21 cellular contexts compared by ENCODE assay signal in the genomic region with DNA sequence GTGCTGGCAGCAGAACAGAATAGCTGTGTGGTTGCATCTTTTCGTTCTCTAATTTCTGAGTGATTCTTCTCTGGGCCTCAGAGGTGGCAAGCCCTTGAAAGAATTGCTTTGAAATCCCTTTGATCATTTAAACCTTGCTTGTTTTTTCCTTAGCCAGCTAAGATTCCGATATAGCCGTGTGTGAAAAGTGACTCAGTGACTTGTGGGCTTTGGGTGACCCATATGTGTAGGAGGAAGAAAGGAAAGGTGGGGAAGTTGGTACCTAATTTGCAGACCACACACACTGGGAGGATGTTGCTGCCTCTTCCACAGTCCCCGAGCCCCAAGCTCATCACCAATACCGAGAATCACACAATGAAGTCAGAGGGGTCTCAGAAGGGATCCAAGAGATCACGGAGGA. TPM values are rescaled to one million over a fixed set of nuclear protein-coding genes. Genes with fewer than 3 reads are reported as not detected.
A peak's percentile ranks its signal among the peaks of the same experiment; 100 is the strongest.
DNase-seq lines count a peak whose midpoint lies in the region; ATAC-seq and TF ChIP-seq lines count a peak whose summit lies in the region.
"Had no signal": no experiment of that assay in that cellular context is flagged by ENCODE, and none has a peak within 500 bp of the region (broad histone marks: within the 10 kb centered on the region; RNA-seq: fewer than 3 reads in every experiment).

No MANE protein-coding gene starts in this region.

- peaks cover 57% of the 10 kb centered on the region for H3K27me3 Mint-ChIP-seq in activated T-cell treated with anti-CD3 and anti-CD28 coated beads, Interleukin-2, amount 50 U/mL, for 72 hours (ENCODE audit: low read depth)
- no peaks in the 10 kb centered on the region for H3K27me3 Mint-ChIP-seq in WTC11 (ENCODE audit: low read depth)

- peaks cover 0 to 2% of the 10 kb centered on the region in 2 donors for H3K36me3 Mint-ChIP-seq in activated T-cell treated with anti-CD3 and anti-CD28 coated beads, Interleukin-2, amount 50 U/mL, for 72 hours (ENCODE audit: insufficient read depth in 2 of 2)
- H3K36me3 Mint-ChIP-seq in WTC11: no peaks in the 10 kb centered on the region
- H3K36me3 Mint-ChIP-seq: CD4-positive, alpha-beta memory T cell; IgD-negative memory B cell had no signal

- no peaks in the 10 kb centered on the region for H3K9me3 Mint-ChIP-seq in activated T-cell treated with anti-CD3 and anti-CD28 coated beads, Interleukin-2, amount 50 U/mL, for 72 hours
- H3K9me3 Mint-ChIP-seq in WTC11: peaks cover 7% of the 10 kb centered on the region

- CTCF ChIA-PET in WTC11 (lab: Charles Lee): interaction anchor here (1.5 kb wide), 1 partner anchor 10 kb away, joined by 4 read pairs; no protein-coding TSS in a partner anchor

- peaks cover 32% of the 10 kb centered on the region for H3K4me1 Mint-ChIP-seq in activated T-cell treated with anti-CD3 and anti-CD28 coated beads, Interleukin-2, amount 50 U/mL, for 72 hours (ENCODE audit: low read depth)
- H3K4me1 Mint-ChIP-seq in WTC11: peaks cover under 1% of the 10 kb centered on the region; the same call in 1 of the 2 replicates
- H3K4me1 Mint-ChIP-seq: naive B cell had no signal

- peak; percentile 48 for DNase-seq in stimulated activated naive CD4-positive, alpha-beta T cell treated with Interleukin-2 at 50 U/mL for 16 hours (lab: John Stamatoyannopoulos, UW)
- DNase-seq in stimulated activated naive CD4-positive, alpha-beta T cell (lab: John Stamatoyannopoulos, UW): no peak
- peak; percentile 61 to 71 for DNase-seq in activated T-cell treated with anti-CD3 and anti-CD28 coated beads, Interleukin-2, amount 50 U/mL, for 72 hours
- peak; percentile 37 to 43 for DNase-seq in stimulated activated CD4-positive, alpha-beta T cell treated with anti-CD3 and anti-CD28 coated beads, Interleukin-15, amount 100 ng/mL, for 48 hours (ENCODE audit: low read depth in 2 of 2)
- no peak for DNase-seq in WTC11 (ENCODE audit: low spot score)
- no peak for DNase-seq in NCI-H146 (lab: John Stamatoyannopoulos, UW)
- DNase-seq in NCI-H1105 (lab: John Stamatoyannopoulos, UW): no peak
- DNase-seq: CD4-positive, alpha-beta memory T cell; cortex of kidney; GF-D8; glutamatergic neuron; GOT3; naive B cell; NCI-H1436; NCI-H524; SK-N-SH; upper lobe of right lung had no signal

- no peak for TF ChIP-seq CTCF in WTC11 (IDR thresholded peaks at IDR 0.05)

- H3K4me3 Mint-ChIP-seq in activated T-cell treated with anti-CD3 and anti-CD28 coated beads, Interleukin-2, amount 50 U/mL, for 72 hours: peak overlapping the region in 1 of 2 donors; percentile 3
- no peak overlapping the region for H3K4me3 Mint-ChIP-seq in WTC11
- H3K4me3 Mint-ChIP-seq: IgD-negative memory B cell, naive B cell had no signal

- POLR2A ChIA-PET in WTC11 (lab: Charles Lee): no interaction called here

- peak; percentile 86 to 94 for ATAC-seq in activated T-cell treated with anti-CD3 and anti-CD28 coated beads, Interleukin-2, amount 50 U/mL, for 72 hours (replicated peaks in 1 of 2)
- ATAC-seq in WTC11: no peak

- H3K27ac Mint-ChIP-seq in activated T-cell treated with anti-CD3 and anti-CD28 coated beads, Interleukin-2, amount 50 U/mL, for 72 hours: no peak overlapping the region
- no peak overlapping the region for H3K27ac Mint-ChIP-seq in WTC11
- H3K27ac Mint-ChIP-seq: IgD-negative memory B cell, naive B cell had no signal

TF ChIP-seq in WTC11, 78 proteins besides CTCF, POLR2A, EP300 and RAD21:
- TF ChIP-seq NFATC4 (CRISPR knock-in tag; IDR thresholded peaks at IDR 0.05) (no peak), ZNF423 (CRISPR knock-in tag; IDR thresholded peaks at IDR 0.05) (no peak), MYBL2 (CRISPR knock-in tag; IDR thresholded peaks at IDR 0.05) (no peak), ZBTB21 (CRISPR knock-in tag; IDR thresholded peaks at IDR 0.05; ENCODE audit: borderline replicate concordance) (no peak), HMGA2 (CRISPR knock-in tag; IDR thresholded peaks at IDR 0.05) (no peak), NR2C2 (CRISPR knock-in tag; IDR thresholded peaks at IDR 0.05) (no peak), ZNF416 (CRISPR knock-in tag; IDR thresholded peaks at IDR 0.05) (no peak)
TF ChIP-seq in WTC11: peak in this region for 0.

RNA-seq across cellular contexts. Expression of gene SLC24A4, which starts 18.8 kb away (rescaled TPM):
- total RNA-seq in activated T-cell treated with anti-CD3 and anti-CD28 coated beads, Interleukin-2, amount 50 U/mL, for 72 hours: not detected
- 0.37 to 0.90 TPM (median 0.46 TPM) in 3 replicates for total RNA-seq in WTC11 (2021)
- total RNA-seq: activated CD8-positive, alpha-beta memory T cell treated with anti-CD3 and anti-CD28 coated beads for 36 hours; CD4-positive, alpha-beta memory T cell; fibroblast of lung; MCF 10A had no signal

Comparison
In these comparisons a context has a peak if more than half of its experiments do, and no peak if none do; other contexts are left out.
1. DNase-seq: peak in stimulated activated naive CD4-positive, alpha-beta T cell treated with Interleukin-2 at 50 U/mL for 16 hours (single experiment), activated T-cell treated with anti-CD3 and anti-CD28 coated beads, Interleukin-2, amount 50 U/mL, for 72 hours (2 of 2) and stimulated activated CD4-positive, alpha-beta T cell treated with anti-CD3 and anti-CD28 coated beads, Interleukin-15, amount 100 ng/mL, for 48 hours (2 of 2); none in stimulated activated naive CD4-positive, alpha-beta T cell (0 of 6), WTC11 (single experiment), NCI-H146 (single experiment) and NCI-H1105 (single experiment).